In the genomic region with DNA sequence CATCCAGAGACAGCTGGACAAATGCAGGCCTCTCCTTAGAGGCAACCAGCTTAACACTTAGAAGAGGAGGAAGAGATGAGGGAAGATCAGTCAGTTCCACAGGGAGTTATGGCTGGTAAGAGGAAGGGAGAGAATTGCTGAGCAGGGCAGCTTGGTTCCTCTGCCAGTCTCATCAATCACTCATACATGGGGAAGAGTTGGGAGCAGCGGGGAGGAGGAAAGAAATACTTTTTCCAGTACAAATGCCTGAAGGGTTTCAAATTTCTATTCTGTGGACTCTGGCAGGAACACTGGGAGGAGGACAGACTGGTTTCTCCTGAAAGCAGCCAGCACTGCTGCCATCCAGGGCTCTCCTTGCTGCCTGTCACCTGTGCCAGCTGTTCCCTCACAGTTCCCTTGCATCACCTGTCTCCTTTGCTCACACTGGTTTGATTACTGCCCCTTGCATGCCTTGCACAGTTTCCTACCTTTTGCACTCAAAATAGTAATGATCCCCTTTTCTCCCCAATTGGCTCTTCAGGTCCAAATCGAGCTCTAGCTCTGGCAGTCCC, we compare ENCODE assay signal across 13 cellular contexts. TPM values are rescaled to one million over a fixed set of nuclear protein-coding genes. Genes with fewer than 3 reads are reported as not detected.
DNase-seq lines count a peak whose midpoint lies in the region; TF ChIP-seq lines count a peak whose summit lies in the region.
"Had no signal": no experiment of that assay in that cellular context is flagged by ENCODE, and none has a peak within 500 bp of the region (broad histone marks: within the 10 kb centered on the region; RNA-seq: fewer than 3 reads in every experiment).

No MANE protein-coding gene starts in this region.

- WGBS in trophoblast cell (ENCODE audit: extremely low coverage, insufficient coverage, insufficient read length): no CpG with 5 or more reads among the region's 2 CpGs

- no peak overlapping the region for H2AFZ ChIP-seq in trophoblast cell (ENCODE audit: insufficient read depth, low read length, poor library complexity)

- peak overlapping the region; percentile 14 for H3K4me3 Mint-ChIP-seq in chondrocyte (ENCODE audit: unreplicated experiment)
- H3K4me3 Mint-ChIP-seq: CD4-positive, alpha-beta memory T cell had no signal

- no peak overlapping the region for H3K4ac ChIP-seq in trophoblast cell (ENCODE audit: low read depth, low read length)

- no peaks in the 10 kb centered on the region for H3K9me3 ChIP-seq in trophoblast cell (ENCODE audit: insufficient read depth, low read depth, low read length)
- H3K9me3 ChIP-seq: adrenal gland had no signal

- peaks cover 53% of the 10 kb centered on the region for H3K4me1 Mint-ChIP-seq in chondrocyte (ENCODE audit: low read depth)
- H3K4me1 Mint-ChIP-seq: CD4-positive, alpha-beta memory T cell had no signal

- H2BK5ac ChIP-seq in trophoblast cell (ENCODE audit: low read depth, low read length, poor library complexity): no peak overlapping the region

- H3K4me2 ChIP-seq in trophoblast cell (ENCODE audit: low read length): peak overlapping the region; percentile 16

- no peak overlapping the region for H4K12ac ChIP-seq in trophoblast cell (ENCODE audit: low read depth, low read length)

- H3K23ac ChIP-seq in trophoblast cell (ENCODE audit: low read length): no peak overlapping the region

- no peak overlapping the region for H3K9ac ChIP-seq in trophoblast cell (ENCODE audit: low read length)

- no peak overlapping the region for H3K14ac ChIP-seq in trophoblast cell (ENCODE audit: low read length)

- H3K27ac ChIP-seq in trophoblast cell (ENCODE audit: low read depth, low read length): peak overlapping the region; percentile 0
- H3K27ac ChIP-seq: adrenal gland had no signal

- H3K27me3 ChIP-seq in trophoblast cell (ENCODE audit: insufficient read depth, low read length): no peaks in the 10 kb centered on the region
- H3K27me3 ChIP-seq: adrenal gland had no signal

- no peak overlapping the region for H3K18ac ChIP-seq in trophoblast cell (ENCODE audit: low read length)

- peaks cover 2% of the 10 kb centered on the region for H3K9me3 Mint-ChIP-seq in chondrocyte (ENCODE audit: low read depth)
- H3K9me3 Mint-ChIP-seq: CD4-positive, alpha-beta memory T cell had no signal

- no peaks in the 10 kb centered on the region for H3K27me3 Mint-ChIP-seq in chondrocyte (ENCODE audit: low read depth)

- TF ChIP-seq CTCF in chondrocyte (IDR thresholded peaks at IDR 0.05) (no peak), GM20000 (IDR thresholded peaks at IDR 0.05; ENCODE audit: extremely low read depth, missing control alignments) (no peak)

- H3K36me3 ChIP-seq in trophoblast cell (ENCODE audit: control insufficient read depth in 1 of 2, insufficient read depth in 2 of 2, low read length in 2 of 2): no peaks in the 10 kb centered on the region
- H3K36me3 ChIP-seq: adrenal gland had no signal

- H3K4me3 ChIP-seq in trophoblast cell (ENCODE audit: low read depth, low read length): no peak overlapping the region
- H3K4me3 ChIP-seq: adrenal gland had no signal

- H2BK12ac ChIP-seq in trophoblast cell (ENCODE audit: low read length): no peak overlapping the region

- H2AK5ac ChIP-seq in trophoblast cell (ENCODE audit: low read length): no peak overlapping the region

- H2BK120ac ChIP-seq in trophoblast cell (ENCODE audit: insufficient read depth, low read length, poor library complexity): no peak overlapping the region

- peaks cover 8% of the 10 kb centered on the region for H3K79me1 ChIP-seq in trophoblast cell (ENCODE audit: low read length)

- DNase-seq in G401 (ENCODE audit: low spot score) (peak; percentile 51), NCI-H446 treated with DMSO at 0.1 percent for 48 hours (lab: John Stamatoyannopoulos, UW) (peak; percentile 61), chondrocyte (ENCODE audit: low spot score) (no peak), trophoblast cell (peak; percentile 13 to 62), GM20000 (ENCODE audit: low spot score) (no peak), LoVo (ENCODE audit: low spot score) (no peak), ureter (ENCODE audit: low spot score) (no peak), HuH-7 (ENCODE audit: low spot score) (no peak)
- DNase-seq: adrenal gland; CD4-positive, alpha-beta memory T cell; mesendoderm; stimulated activated naive CD4-positive, alpha-beta T cell; SW 1271 had no signal

- no peak overlapping the region for H4K91ac ChIP-seq in trophoblast cell (ENCODE audit: low read depth, low read length)

- no peak overlapping the region for H4K8ac ChIP-seq in trophoblast cell (ENCODE audit: low read depth, low read length)

- H3K79me2 ChIP-seq in trophoblast cell (ENCODE audit: control insufficient read depth, insufficient read depth, low read length, poor library complexity): no peaks in the 10 kb centered on the region

- H3K4me1 ChIP-seq in trophoblast cell (ENCODE audit: control insufficient read depth in 1 of 2, insufficient read depth in 2 of 2, low read length in 2 of 2): peaks cover 7 to 13% of the 10 kb centered on the region in 2 experiments
- H3K4me1 ChIP-seq: adrenal gland had no signal

- H3K27ac Mint-ChIP-seq in chondrocyte (ENCODE audit: unreplicated experiment): peak overlapping the region; percentile 81
- H3K27ac Mint-ChIP-seq: CD4-positive, alpha-beta memory T cell had no signal

- in situ Hi-C loops in G401 (cut with HindIII; ENCODE audit: low sequenced_read_pairs): no loop called here

- H3K36me3 Mint-ChIP-seq in chondrocyte (ENCODE audit: low read depth): peaks cover 1% of the 10 kb centered on the region
- H3K36me3 Mint-ChIP-seq: CD4-positive, alpha-beta memory T cell had no signal

RNA-seq across cellular contexts. Expression of gene PGRMC2, which starts 59.5 kb away (rescaled TPM):
- total RNA-seq in G401 (2014; rRNA removed; shearing (Covaris generic)): 45.0 and 58.6 TPM in 2 replicates
- total RNA-seq in chondrocyte (136 to 138 TPM (median 136 TPM) in 3 replicates), ureter (80.5 TPM)
- 223 and 226 TPM in 2 replicates for polyA plus RNA-seq in trophoblast cell (2013)

Comparison
In these comparisons a context has a peak if more than half of its experiments do, and no peak if none do; other contexts are left out.
1. DNase-seq: peak in G401 (single experiment), NCI-H446 treated with DMSO at 0.1 percent for 48 hours (single experiment) and trophoblast cell (2 of 2); none in chondrocyte (single experiment), GM20000 (single experiment), LoVo (single experiment), ureter (single experiment) and HuH-7 (single experiment).